ENCODE assay signal across 7 cellular contexts in genomic region chr3:4493931-4494806, GRCh38. TPM values are rescaled to one million over a fixed set of nuclear protein-coding genes. Genes with fewer than 3 reads are reported as not detected.
DNase-seq lines count a peak whose midpoint lies in the region; ATAC-seq and TF ChIP-seq lines count a peak whose summit lies in the region.

No MANE protein-coding gene starts in this region.

- H3K79me2 ChIP-seq in OCI-LY7 (ENCODE audit: insufficient read depth, low read depth, low read length) (peaks cover 43% of the 10 kb centered on the region), mammary epithelial cell (ENCODE audit: insufficient read depth, low read length) (no peaks in the 10 kb centered on the region)

- POLR2A ChIA-PET in OCI-LY7 (lab: Charles Lee), result interaction anchor here (0.6 to 6.9 kb wide), 23 partner anchors 12 to 953 kb away, joined by 3 to 206 read pairs (median 4); no protein-coding TSS in a partner anchor

- no peaks in the 10 kb centered on the region for H3K9me2 ChIP-seq in OCI-LY7 (ENCODE audit: insufficient read depth, low read length)

- peaks cover 48% of the 10 kb centered on the region for H3K4me1 Mint-ChIP-seq in stimulated activated naive CD8-positive, alpha-beta T cell treated with anti-CD3 and anti-CD28 coated beads, Interleukin-15, amount 100 ng/mL, for 72 hours

- DNase-seq in OCI-LY7 (ENCODE audit: low spot score), result peak; percentile 43
- no peak for DNase-seq in mammary epithelial cell
- DNase-seq in kidney glomerular epithelial cell (lab: John Stamatoyannopoulos, UW), result peak; percentile 36
- peak; percentile 17 to 32 for DNase-seq in stimulated activated naive CD8-positive, alpha-beta T cell treated with anti-CD3 and anti-CD28 coated beads, Interleukin-15, amount 100 ng/mL, for 72 hours
- no peak for DNase-seq in NCI-H2081 (lab: John Stamatoyannopoulos, UW)

- no peak overlapping the region for H3K9ac ChIP-seq in mammary epithelial cell (ENCODE audit: insufficient read depth, low read length)

- peak; percentile 19 for TF ChIP-seq POLR2A in GM18526 (IDR thresholded peaks at IDR 0.05; ENCODE audit: extremely low read depth, insufficient read length)

- peaks cover 35% of the 10 kb centered on the region for H3K4me1 ChIP-seq in OCI-LY7 (ENCODE audit: insufficient read depth, low read length, poor library complexity, severe bottlenecking)
- peaks cover 23% of the 10 kb centered on the region for H3K4me1 ChIP-seq in mammary epithelial cell (ENCODE audit: insufficient read depth, low read length)

- CTCF ChIA-PET in OCI-LY7 (lab: Charles Lee; ENCODE audit: unreplicated experiment), result interaction anchor here (1.7 kb wide), 1 partner anchor 10 kb away, joined by 10 read pairs; no protein-coding TSS in a partner anchor
- CTCF ChIA-PET in mammary epithelial cell (lab: Charles Lee; ENCODE audit: low non-redundant PET), result no interaction called here

- H3K4me3 ChIP-seq in OCI-LY7 (ENCODE audit: low read depth, low read length, poor library complexity, severe bottlenecking) (peak overlapping the region; percentile 91), mammary epithelial cell (replicated peaks in 1 of 3; ENCODE audit: insufficient read depth in 1 of 3, low read depth in 2 of 3, low read length in 3 of 3) (peak overlapping the region; percentile 56 to 83 (median 78))

- H3K27me3 Mint-ChIP-seq in stimulated activated naive CD8-positive, alpha-beta T cell treated with anti-CD3 and anti-CD28 coated beads, Interleukin-15, amount 100 ng/mL, for 72 hours, result peaks cover 10% of the 10 kb centered on the region

- WGBS in mammary epithelial cell (ENCODE audit: low coverage, missing lambda C conversion rate), result 11% methylated on average over 26 of the region's 28 CpGs

- H4K20me1 ChIP-seq in OCI-LY7 (ENCODE audit: insufficient read depth, low read length), result peaks cover 9% of the 10 kb centered on the region; the same call in 1 of the 2 replicates
- no peaks in the 10 kb centered on the region for H4K20me1 ChIP-seq in mammary epithelial cell (ENCODE audit: insufficient read depth, low read length)

- peak overlapping the region; percentile 86 to 97 for H3K4me3 Mint-ChIP-seq in stimulated activated naive CD8-positive, alpha-beta T cell treated with anti-CD3 and anti-CD28 coated beads, Interleukin-15, amount 100 ng/mL, for 72 hours

- dilution Hi-C loops in mammary epithelial cell (cut with HindIII; ENCODE audit: low sequenced_read_pairs), result no loop called here

- H2AFZ ChIP-seq in OCI-LY7 (ENCODE audit: low read length) (peak overlapping the region; percentile 40; the same call in 1 of the 2 replicates), mammary epithelial cell (ENCODE audit: low read depth, low read length) (peak overlapping the region; percentile 78)

- H3K27ac ChIP-seq in OCI-LY7 (ENCODE audit: low read depth, low read length, poor library complexity, severe bottlenecking) (peak overlapping the region; percentile 71), mammary epithelial cell (ENCODE audit: insufficient read depth, low read depth, low read length) (no peak overlapping the region)

- in situ Hi-C loops in mammary epithelial cell (cut with MboI; ENCODE audit: low sequenced_read_pairs in 2 of 2), result no loop called here

- H3K27ac Mint-ChIP-seq in stimulated activated naive CD8-positive, alpha-beta T cell treated with anti-CD3 and anti-CD28 coated beads, Interleukin-15, amount 100 ng/mL, for 72 hours, result peak overlapping the region; percentile 97

- no peak for ATAC-seq in stimulated activated naive CD8-positive, alpha-beta T cell treated with anti-CD3 and anti-CD28 coated beads, Interleukin-15, amount 100 ng/mL, for 72 hours
- ATAC-seq in HG03354 (IDR thresholded peaks at IDR 0.05; ENCODE audit: poor library complexity, severe bottlenecking, unreplicated experiment), result no peak

- H3K36me3 ChIP-seq in OCI-LY7 (ENCODE audit: insufficient read depth, low read length) (peaks cover 37% of the 10 kb centered on the region), mammary epithelial cell (ENCODE audit: insufficient read depth, low read length) (no peaks in the 10 kb centered on the region)

- peak overlapping the region; percentile 85 for H3K4me2 ChIP-seq in OCI-LY7 (ENCODE audit: low read length)
- peak overlapping the region; percentile 86 for H3K4me2 ChIP-seq in mammary epithelial cell (ENCODE audit: insufficient read depth, low read depth, low read length)

- no TSS peak for BruUV-seq in OCI-LY7 (replicated peaks; lab: Mats Ljungman, UMichigan)
- no TSS peak for BruUV-seq in mammary epithelial cell (replicated peaks; lab: Mats Ljungman, UMichigan)

- H3K27me3 ChIP-seq in mammary epithelial cell (ENCODE audit: insufficient read depth, low read length), result no peaks in the 10 kb centered on the region

- H3K9me3 ChIP-seq in OCI-LY7 (ENCODE audit: low read length), result no peaks in the 10 kb centered on the region
- no peaks in the 10 kb centered on the region for H3K9me3 ChIP-seq in mammary epithelial cell (replicated peaks; ENCODE audit: insufficient read depth, low read length)

- no peaks in the 10 kb centered on the region for H3K9me3 Mint-ChIP-seq in stimulated activated naive CD8-positive, alpha-beta T cell treated with anti-CD3 and anti-CD28 coated beads, Interleukin-15, amount 100 ng/mL, for 72 hours

- intact Hi-C loops in OCI-LY7 (cut with micrococcal nuclease; ENCODE audit: unreplicated experiment) (loop anchor here (1.0 to 5.0 kb wide), 5 partner anchors 9 to 139 kb away; partner anchors contain the start of gene SUMF1), mammary epithelial cell (cut with micrococcal nuclease) (loop anchor here (1.0 to 10.0 kb wide), 7 partner anchors 27 to 491 kb away; partner anchors contain the start of gene SUMF1)

- TF ChIP-seq CTCF in OCI-LY7 (conservative IDR thresholded peaks at IDR 0.05; ENCODE audit: low read length) (no peak), mammary epithelial cell (conservative IDR thresholded peaks at IDR 0.05 in 1 of 2, IDR thresholded peaks at IDR 0.05 in 1 of 2; ENCODE audit: extremely low read depth in 1 of 2, insufficient read depth in 1 of 2, low read depth in 1 of 2, low read length in 2 of 2) (no peak)

RNA-seq across cellular contexts. Expression of gene ITPR1, which starts 1.0 kb away (rescaled TPM):
- total RNA-seq in OCI-LY7 (2014; rRNA removed; shearing (Covaris generic)), result 84.4 and 87.4 TPM in 2 replicates
- total RNA-seq in OCI-LY7 (2022) (104 and 133 TPM in 2 replicates), mammary epithelial cell (10 to 100 TPM; 15.6 to 33.2 TPM)
- 9.2 TPM for polyA plus RNA-seq in mammary epithelial cell
- polyA minus RNA-seq in mammary epithelial cell, result 58.6 TPM

RNA-seq across cellular contexts. Expression of gene SUMF1, which starts 27.1 kb away (rescaled TPM):
- 11.9 and 12.8 TPM in 2 replicates for total RNA-seq in OCI-LY7 (2014; rRNA removed; shearing (Covaris generic))
- total RNA-seq in OCI-LY7 (2022) (6.9 and 9.1 TPM in 2 replicates), mammary epithelial cell (10 to 100 TPM; 31.4 to 87.7 TPM)
- 37.6 TPM for polyA plus RNA-seq in mammary epithelial cell
- 22.4 TPM for polyA minus RNA-seq in mammary epithelial cell

Comparison
In these comparisons a context has a peak if more than half of its experiments do, and no peak if none do; other contexts are left out.
1. DNase-seq: peak in OCI-LY7 (single experiment), kidney glomerular epithelial cell (single experiment) and stimulated activated naive CD8-positive, alpha-beta T cell treated with anti-CD3 and anti-CD28 coated beads, Interleukin-15, amount 100 ng/mL, for 72 hours (2 of 2); none in mammary epithelial cell (single experiment) and NCI-H2081 (0 of 2).